ENCODE assay signal across 14 cellular contexts in genomic region chr3:59885103-59885502, GRCh38.
"Had no signal": no experiment of that assay in that cellular context is flagged by ENCODE, and none has a peak within 500 bp of the region (broad histone marks: within the 10 kb centered on the region; RNA-seq: fewer than 3 reads in every experiment).

No MANE protein-coding gene starts in this region.

- H3K9me3 Mint-ChIP-seq: activated CD4-positive, alpha-beta memory T cell treated with anti-CD3 and anti-CD28 coated beads for 36 hours; activated T-cell treated with anti-CD3 and anti-CD28 coated beads, Interleukin-2, amount 50 U/mL, for 4 hours; dendritic cell treated with granulocyte-macrophage colony-stimulating factor and Interleukin-4, amounts not matched to agents 40 ng/mL and 50 ng/mL, for 4 days had no signal

- H3K4me1 ChIP-seq: lower lobe of right lung had no signal

- H3K36me3 Mint-ChIP-seq: type B pancreatic cell had no signal

- H3K27ac Mint-ChIP-seq: activated CD4-positive, alpha-beta memory T cell treated with anti-CD3 and anti-CD28 coated beads for 36 hours; nephron progenitor cell; type B pancreatic cell had no signal

- H3K27ac ChIP-seq: brain microvascular endothelial cell, epithelial cell of prostate, lower lobe of right lung had no signal

- H3K27me3 Mint-ChIP-seq: activated CD4-positive, alpha-beta memory T cell treated with anti-CD3 and anti-CD28 coated beads for 36 hours; dendritic cell treated with granulocyte-macrophage colony-stimulating factor and Interleukin-4, amounts not matched to agents 40 ng/mL and 50 ng/mL, for 4 days had no signal

- H3K36me3 ChIP-seq: brain microvascular endothelial cell, lower lobe of right lung had no signal

- DNase-seq: activated CD4-positive, alpha-beta memory T cell treated with anti-CD3 and anti-CD28 coated beads for 36 hours; activated gamma-delta T cell treated with Interleukin-2 at 50 U/mL for 16 hours; activated T-cell treated with anti-CD3 and anti-CD28 coated beads, Interleukin-2, amount 50 U/mL, for 4 hours; brain microvascular endothelial cell; cerebellar nuclear complex; effector memory CD8-positive, alpha-beta T cell; hippocampal formation; lower lobe of right lung; mucosa of descending colon; nephron progenitor cell; stimulated activated CD4-positive, alpha-beta T cell treated with anti-CD3 and anti-CD28 coated beads, Interleukin-12 subunit alpha, Interleukin-12 subunit beta, amount 100 ng/mL, for 4 hours had no signal

- ATAC-seq: activated T-cell treated with anti-CD3 and anti-CD28 coated beads, Interleukin-2, amount 50 U/mL, for 4 hours; effector memory CD8-positive, alpha-beta T cell; mucosa of descending colon had no signal

- H3K4me3 ChIP-seq: lower lobe of right lung, mucosa of descending colon had no signal

- H3K9me3 ChIP-seq: lower lobe of right lung, mucosa of descending colon had no signal

- H3K4me3 Mint-ChIP-seq: activated CD4-positive, alpha-beta memory T cell treated with anti-CD3 and anti-CD28 coated beads for 36 hours; activated T-cell treated with anti-CD3 and anti-CD28 coated beads, Interleukin-2, amount 50 U/mL, for 4 hours; dendritic cell treated with granulocyte-macrophage colony-stimulating factor and Interleukin-4, amounts not matched to agents 40 ng/mL and 50 ng/mL, for 4 days; effector memory CD8-positive, alpha-beta T cell; nephron progenitor cell; type B pancreatic cell had no signal

- H3K27me3 ChIP-seq: brain microvascular endothelial cell had no signal
